In genomic region chr18:44716697-44717163, GRCh38 we compare ENCODE assay signal across 13 cellular contexts. TPM values are rescaled to one million over a fixed set of nuclear protein-coding genes. Genes with fewer than 3 reads are reported as not detected.
DNase-seq lines count a peak whose midpoint lies in the region; ATAC-seq, FAIRE-seq and TF ChIP-seq lines count a peak whose summit lies in the region.
"Had no signal": no experiment of that assay in that cellular context is flagged by ENCODE, and none has a peak within 500 bp of the region (broad histone marks: within the 10 kb centered on the region; RNA-seq: fewer than 3 reads in every experiment).

No MANE protein-coding gene starts in this region.

- no peak overlapping the region for H3K4me3 ChIP-seq in keratinocyte (ENCODE audit: control insufficient read depth in 2 of 3, extremely low read depth in 1 of 3, insufficient read depth in 2 of 3, low read depth in 1 of 3, low read length in 3 of 3)
- H3K4me3 ChIP-seq in vagina: no peak overlapping the region
- no peak overlapping the region for H3K4me3 ChIP-seq in SK-N-SH (ENCODE audit: low read depth in 2 of 2, low read length in 1 of 2)
- H3K4me3 ChIP-seq: SJSA1, testis had no signal

- no peak for TF ChIP-seq POLR2A in vagina (IDR thresholded peaks at IDR 0.05)

- POLR2A ChIA-PET in SK-N-SH (lab: Yijun Ruan, JAX): no interaction called here

- intact Hi-C loops in vagina (cut with DNase I): no loop called here

- no peaks in the 10 kb centered on the region for H3K9me1 ChIP-seq in keratinocyte (ENCODE audit: control insufficient read depth, extremely low read depth, insufficient read depth, low read length)

- H3K4me1 Mint-ChIP-seq in T-helper 2 cell treated with Interferon-gamma antibody and Interleukin-4, amounts not matched to agents 5 μg/mL and 100 μg/mL, for 36 hours (ENCODE audit: low read depth): peaks cover 41% of the 10 kb centered on the region

- no peak overlapping the region for H3K27ac ChIP-seq in keratinocyte (ENCODE audit: control insufficient read depth, insufficient read depth, low read length)
- peak overlapping the region; percentile 73 for H3K27ac ChIP-seq in vagina
- no peak overlapping the region for H3K27ac ChIP-seq in SK-N-SH (ENCODE audit: low read depth in 2 of 2, low read length in 1 of 2)
- H3K27ac ChIP-seq: SJSA1, testis had no signal

- H3K9ac ChIP-seq in keratinocyte (ENCODE audit: control insufficient read depth, extremely low read depth, insufficient read depth, low read length) (no peak overlapping the region), SK-N-SH (no peak overlapping the region)

- 86% methylated on average over 5 of the region's 5 CpGs for WGBS in SK-N-SH (ENCODE audit: low lambda C conversion rate)

- H3K36me3 ChIP-seq in keratinocyte (ENCODE audit: control insufficient read depth in 2 of 2, extremely low read depth in 1 of 2, insufficient read depth in 2 of 2, low read length in 2 of 2) (peaks cover 4% of the 10 kb centered on the region in 2 experiments), vagina (no peaks in the 10 kb centered on the region), SK-N-SH (replicated peaks in 1 of 2; ENCODE audit: control insufficient read depth in 1 of 2, insufficient read depth in 2 of 2, low read length in 1 of 2) (peaks cover 0 to 15% of the 10 kb centered on the region in 2 experiments)

- H3K9me3 ChIP-seq in keratinocyte (ENCODE audit: control insufficient read depth, low read depth, low read length) (no peaks in the 10 kb centered on the region), vagina (no peaks in the 10 kb centered on the region), SK-N-SH (no peaks in the 10 kb centered on the region)
- H3K9me3 ChIP-seq: SJSA1, testis had no signal

- no peaks in the 10 kb centered on the region for H3K27me3 ChIP-seq in keratinocyte (ENCODE audit: control insufficient read depth, extremely low read depth, insufficient read depth, low read length)
- no peaks in the 10 kb centered on the region for H3K27me3 ChIP-seq in vagina
- no peaks in the 10 kb centered on the region for H3K27me3 ChIP-seq in SK-N-SH (ENCODE audit: insufficient read depth)
- H3K27me3 ChIP-seq: SJSA1, testis had no signal

- peak; percentile 76 for FAIRE-seq in keratinocyte (lab: Jason Lieb, UNC)
- FAIRE-seq: endothelial cell of umbilical vein had no signal

- H3K9me2 ChIP-seq in SK-N-SH: no peaks in the 10 kb centered on the region

- H3K4me2 ChIP-seq in keratinocyte (ENCODE audit: control insufficient read depth, extremely low read depth, insufficient read depth, low read depth, low read length) (no peak overlapping the region), SK-N-SH (no peak overlapping the region)

- CTCF ChIA-PET in SK-N-SH (lab: Yijun Ruan, JAX): interaction anchor here (0.6 kb wide), 1 partner anchor 587 kb away, joined by 3 read pairs; no protein-coding TSS in a partner anchor

- H3K9me3 Mint-ChIP-seq in T-helper 2 cell treated with Interferon-gamma antibody and Interleukin-4, amounts not matched to agents 5 μg/mL and 100 μg/mL, for 36 hours: no peaks in the 10 kb centered on the region
- H3K9me3 Mint-ChIP-seq: HFFc6 had no signal

- no peak for ATAC-seq in GM21381 (IDR thresholded peaks at IDR 0.05; ENCODE audit: unreplicated experiment)
- ATAC-seq: naive thymus-derived CD8-positive, alpha-beta T cell had no signal

- H3F3A ChIP-seq in SK-N-SH (replicated peaks; ENCODE audit: insufficient read depth): no peaks in the 10 kb centered on the region

- H3K27ac Mint-ChIP-seq in T-helper 2 cell treated with Interferon-gamma antibody and Interleukin-4, amounts not matched to agents 5 μg/mL and 100 μg/mL, for 36 hours: no peak overlapping the region
- H3K27ac Mint-ChIP-seq: HFFc6; naive thymus-derived CD8-positive, alpha-beta T cell had no signal

- TF ChIP-seq CTCF in keratinocyte (optimal IDR thresholded peaks at IDR 0.05 in 1 of 3, IDR thresholded peaks at IDR 0.05 in 1 of 3, conservative IDR thresholded peaks at IDR 0.05 in 1 of 3; ENCODE audit: extremely low read depth in 1 of 3, insufficient read depth in 2 of 3, low read length in 3 of 3) (no peak), vagina (IDR thresholded peaks at IDR 0.05) (no peak), SK-N-SH (IDR thresholded peaks at IDR 0.05) (no peak)

- peak; percentile 50 for DNase-seq in stimulated activated naive CD4-positive, alpha-beta T cell treated with Interleukin-2 at 50 U/mL for 16 hours (lab: John Stamatoyannopoulos, UW)
- DNase-seq in stimulated activated naive CD4-positive, alpha-beta T cell (lab: John Stamatoyannopoulos, UW): no peak
- peak; percentile 37 for DNase-seq in T-helper 2 cell treated with Interferon-gamma antibody and Interleukin-4, amounts not matched to agents 5 μg/mL and 100 μg/mL, for 36 hours (ENCODE audit: low spot score)
- DNase-seq in keratinocyte (ENCODE audit: low read depth, low spot score) (no peak), vagina (ENCODE audit: extremely low spot score in 2 of 2) (no peak), A172 (ENCODE audit: low spot score) (no peak), SK-N-SH (no peak)
- DNase-seq: HFFc6; naive thymus-derived CD8-positive, alpha-beta T cell; testis had no signal

- H4K20me1 ChIP-seq in keratinocyte (ENCODE audit: control insufficient read depth, extremely low read depth, insufficient read depth, low read length) (no peaks in the 10 kb centered on the region), SK-N-SH (ENCODE audit: insufficient read depth) (no peaks in the 10 kb centered on the region)

- H3K79me2 ChIP-seq in keratinocyte (ENCODE audit: control insufficient read depth, insufficient read depth, low read length) (no peaks in the 10 kb centered on the region), SK-N-SH (ENCODE audit: insufficient read depth) (no peaks in the 10 kb centered on the region)

- no peak for TF ChIP-seq RAD21 in SK-N-SH (IDR thresholded peaks at IDR 0.05; ENCODE audit: low read length)

- peak overlapping the region; percentile 33 for H3K4me3 Mint-ChIP-seq in T-helper 2 cell treated with Interferon-gamma antibody and Interleukin-4, amounts not matched to agents 5 μg/mL and 100 μg/mL, for 36 hours
- H3K4me3 Mint-ChIP-seq: HFFc6; naive thymus-derived CD8-positive, alpha-beta T cell had no signal

- H2AFZ ChIP-seq in keratinocyte (ENCODE audit: control insufficient read depth, low read length): no peak overlapping the region
- no peak overlapping the region for H2AFZ ChIP-seq in SK-N-SH (ENCODE audit: low read depth)

- no peak for TF ChIP-seq EP300 in SK-N-SH (IDR thresholded peaks at IDR 0.05; ENCODE audit: borderline replicate concordance in 1 of 2, low read depth in 1 of 2, low read length in 1 of 2)

- peaks cover 14% of the 10 kb centered on the region for H3K4me1 ChIP-seq in keratinocyte (ENCODE audit: control insufficient read depth, extremely low read depth, insufficient read depth, low read length)
- peaks cover 48% of the 10 kb centered on the region for H3K4me1 ChIP-seq in vagina
- peaks cover 0 to 13% of the 10 kb centered on the region in 2 experiments; a peak in 1 of 4 replicates for H3K4me1 ChIP-seq in SK-N-SH (ENCODE audit: control insufficient read depth in 1 of 2, insufficient read depth in 2 of 2, low read depth in 1 of 2, low read length in 1 of 2)

- dilution Hi-C loops in keratinocyte (cut with MboI; ENCODE audit: extremely low pct_ligation_motif_present, low sequenced_read_pairs): no loop called here

- H3K36me3 Mint-ChIP-seq in T-helper 2 cell treated with Interferon-gamma antibody and Interleukin-4, amounts not matched to agents 5 μg/mL and 100 μg/mL, for 36 hours (ENCODE audit: low read depth): peaks cover 6% of the 10 kb centered on the region

- H3K27me3 Mint-ChIP-seq in T-helper 2 cell treated with Interferon-gamma antibody and Interleukin-4, amounts not matched to agents 5 μg/mL and 100 μg/mL, for 36 hours (ENCODE audit: low read depth): peaks cover 14% of the 10 kb centered on the region

TF ChIP-seq in SK-N-SH, 30 proteins besides CTCF, POLR2A, EP300 and RAD21 (continues in another document):
- no peak for TF ChIP-seq TEAD4 (IDR thresholded peaks at IDR 0.05; ENCODE audit: borderline replicate concordance, insufficient read depth)
- TF ChIP-seq FOXJ3 (CRISPR knock-in tag; IDR thresholded peaks at IDR 0.05): no peak
- no peak for TF ChIP-seq YY1 (IDR thresholded peaks at IDR 0.05; ENCODE audit: low read depth)
- TF ChIP-seq TAF1 (IDR thresholded peaks at IDR 0.05; ENCODE audit: borderline replicate concordance, low read depth, low read length): no peak
- no peak for TF ChIP-seq MXI1 (IDR thresholded peaks at IDR 0.05; ENCODE audit: low read depth, low read length)
- TF ChIP-seq SMC3 (IDR thresholded peaks at IDR 0.05; ENCODE audit: low read depth, low read length): no peak
- no peak for TF ChIP-seq GATA2 (CRISPR knock-in tag; IDR thresholded peaks at IDR 0.05)
- TF ChIP-seq MEF2A (IDR thresholded peaks at IDR 0.05; ENCODE audit: borderline replicate concordance, low read depth): no peak
- no peak for TF ChIP-seq ZBTB33 (IDR thresholded peaks at IDR 0.05; ENCODE audit: borderline replicate concordance, low read depth)

RNA-seq across cellular contexts. Expression of gene SETBP1, which starts 36.0 kb away (rescaled TPM):
- polyA plus RNA-seq in keratinocyte (2.1 to 7.3 TPM (median 3.3 TPM) in 3 replicates), SK-N-SH (2012; rRNA removed) (3.0 and 3.1 TPM in 2 replicates)
- 2.4 TPM for polyA plus RNA-seq in keratinocyte (2011; ENCODE audit: low read depth)
- polyA plus RNA-seq in keratinocyte (2011; cell fraction: cytosol; rRNA removed): 1.7 and 2.6 TPM in 2 replicates
- 5.8 and 6.5 TPM in 2 replicates for polyA plus RNA-seq in keratinocyte (2011; cell fraction: nucleus; rRNA removed)
- 1.7 and 4.4 TPM in 2 replicates for polyA plus RNA-seq in keratinocyte (2012; ENCODE audit: low replicate concordance)
- polyA minus RNA-seq in keratinocyte: 5.2 to 11.3 TPM (median 11.2 TPM) in 3 replicates
- polyA minus RNA-seq in keratinocyte (2011; cell fraction: cytosol; rRNA and poly(A)+ RNA removed): 2.9 TPM
- polyA minus RNA-seq in keratinocyte (2011; cell fraction: nucleus; rRNA and poly(A)+ RNA removed): 9.7 and 20.0 TPM in 2 replicates
- total RNA-seq in vagina: 38.1 TPM
- 0.10 and 0.14 TPM in 2 replicates for total RNA-seq in A172 (2014; rRNA removed; shearing (Covaris generic))
- polyA plus RNA-seq in SK-N-SH (2012; cell fraction: cytosol; rRNA removed): 2.8 and 3.0 TPM in 2 replicates
- 2.8 and 4.3 TPM in 2 replicates for polyA plus RNA-seq in SK-N-SH (2012; cell fraction: nucleus; rRNA removed)

Comparison
In these comparisons a context has a peak if more than half of its experiments do, and no peak if none do; other contexts are left out.
1. DNase-seq: peak in stimulated activated naive CD4-positive, alpha-beta T cell treated with Interleukin-2 at 50 U/mL for 16 hours (single experiment) and T-helper 2 cell treated with Interferon-gamma antibody and Interleukin-4, amounts not matched to agents 5 μg/mL and 100 μg/mL, for 36 hours (single experiment); none in stimulated activated naive CD4-positive, alpha-beta T cell (0 of 6), keratinocyte (single experiment), vagina (0 of 2), A172 (single experiment) and SK-N-SH (single experiment).
2. RNA of gene SETBP1, which starts 36.0 kb away (total RNA-seq): 38.1 TPM in vagina (single experiment); 0.10 to 0.14 TPM in A172; every median in the first group is over 10 times any median in the second.